Comparison of ENCODE assay signal across 8 cellular contexts in genomic region chr5:112860571-112860928, GRCh38. TPM values are rescaled to one million over a fixed set of nuclear protein-coding genes. Genes with fewer than 3 reads are reported as not detected.
A peak's percentile ranks its signal among the peaks of the same experiment; 100 is the strongest.
DNase-seq lines count a peak whose midpoint lies in the region; ATAC-seq and TF ChIP-seq lines count a peak whose summit lies in the region.
"Not testable (repeated sequence)": the region's sequence is repeated elsewhere in the genome, so short reads cannot be mapped to it uniquely, and the experiment has no call there.

No MANE protein-coding gene starts in this region.

- H3K9me3 ChIP-seq in DOHH2 (ENCODE audit: control insufficient read depth, insufficient read depth, low read length); NT2/D1 (ENCODE audit: insufficient read depth, low read length); upper lobe of right lung: not testable (repeated sequence)

- not testable (repeated sequence) for H3K9me2 ChIP-seq in DOHH2 (replicated peaks; ENCODE audit: control insufficient read depth, low read length)

- not testable (repeated sequence) for H3K9me3 Mint-ChIP-seq in activated CD8-positive, alpha-beta memory T cell treated with anti-CD3 and anti-CD28 coated beads, Interleukin-2, amount 10 ng/mL, durations not matched to agents 7 days and 5 days (ENCODE audit: low read depth)

- peak overlapping the region; percentile 93 for H3K56ac ChIP-seq in mesendoderm (ENCODE audit: low read length)

- peaks cover 41% of the 10 kb centered on the region for H3K4me1 Mint-ChIP-seq in activated CD8-positive, alpha-beta memory T cell treated with anti-CD3 and anti-CD28 coated beads, Interleukin-2, amount 10 ng/mL, durations not matched to agents 7 days and 5 days

- H4K20me1 ChIP-seq in DOHH2 (ENCODE audit: control insufficient read depth, insufficient read depth, low read depth, low read length): not testable (repeated sequence)

- H3K23ac ChIP-seq in mesendoderm (ENCODE audit: low read length): not testable (repeated sequence)

- H3K4me3 ChIP-seq in DOHH2 (ENCODE audit: low read length) (peak overlapping the region; percentile 94), NT2/D1 (ENCODE audit: insufficient read length, low read depth) (peak overlapping the region; percentile 96), cardiac fibroblast (replicated peaks in 1 of 2; ENCODE audit: low read depth in 2 of 2, low read length in 2 of 2) (peak overlapping the region; percentile 87 to 88), mesendoderm (ENCODE audit: low read length) (peak overlapping the region; percentile 35), rectal smooth muscle tissue (ENCODE audit: low read length) (peak overlapping the region; percentile 81), upper lobe of right lung (peak overlapping the region; percentile 95)

- peaks cover 24% of the 10 kb centered on the region for H3K36me3 Mint-ChIP-seq in activated CD8-positive, alpha-beta memory T cell treated with anti-CD3 and anti-CD28 coated beads, Interleukin-2, amount 10 ng/mL, durations not matched to agents 7 days and 5 days

- CTCF ChIA-PET in activated CD8-positive, alpha-beta memory T cell treated with anti-CD3 and anti-CD28 coated beads, Interleukin-2, amount 10 ng/mL, durations not matched to agents 7 days and 5 days (lab: Charles Lee): interaction anchor here (1.0 to 3.1 kb wide), 6 partner anchors 8 to 113 kb away, joined by 3 to 20 read pairs (median 4); partner anchors contain the start of gene REEP5

- no CpG with 5 or more reads among the region's 11 CpGs for WGBS in mesendoderm (ENCODE audit: extremely low coverage, insufficient coverage, low lambda C conversion rate)

- H3K27ac ChIP-seq in DOHH2 (ENCODE audit: low read depth, low read length): peak overlapping the region; percentile 44
- peak overlapping the region; percentile 46 for H3K27ac ChIP-seq in foreskin keratinocyte
- not testable (repeated sequence) for H3K27ac ChIP-seq in mesendoderm (ENCODE audit: low read depth, low read length)
- peak overlapping the region; percentile 61 for H3K27ac ChIP-seq in rectal smooth muscle tissue (ENCODE audit: low read depth, low read length)
- peak overlapping the region; percentile 82 for H3K27ac ChIP-seq in upper lobe of right lung

- not testable (repeated sequence) for DNase-seq in NT2/D1 (ENCODE audit: low read depth, low spot score); activated CD8-positive, alpha-beta memory T cell treated with anti-CD3 and anti-CD28 coated beads, Interleukin-2, amount 10 ng/mL, durations not matched to agents 7 days and 5 days; cardiac fibroblast (ENCODE audit: low read depth in 2 of 2); foreskin keratinocyte; mesendoderm; upper lobe of right lung

- peak overlapping the region; percentile 89 for H3K27ac Mint-ChIP-seq in activated CD8-positive, alpha-beta memory T cell treated with anti-CD3 and anti-CD28 coated beads, Interleukin-2, amount 10 ng/mL, durations not matched to agents 7 days and 5 days

- H3K4me2 ChIP-seq in DOHH2 (ENCODE audit: low read length) (peak overlapping the region; percentile 96), mesendoderm (ENCODE audit: low read length) (peak overlapping the region; percentile 88)

- H3K4me1 ChIP-seq in DOHH2 (ENCODE audit: control insufficient read depth, low read length) (peaks cover 26% of the 10 kb centered on the region), upper lobe of right lung (peaks cover 24% of the 10 kb centered on the region)
- not testable (repeated sequence) for H3K4me1 ChIP-seq in NT2/D1 (ENCODE audit: insufficient read depth, insufficient read length); foreskin keratinocyte; mesendoderm (ENCODE audit: control insufficient read depth, low read depth, low read length); rectal smooth muscle tissue (ENCODE audit: control insufficient read depth, insufficient read depth, low read length)

- not testable (repeated sequence) for ATAC-seq in activated CD8-positive, alpha-beta memory T cell treated with anti-CD3 and anti-CD28 coated beads, Interleukin-2, amount 10 ng/mL, durations not matched to agents 7 days and 5 days; foreskin keratinocyte; upper lobe of right lung

- H3K79me2 ChIP-seq in DOHH2 (ENCODE audit: control insufficient read depth, low read length) (peaks cover 47% of the 10 kb centered on the region), mesendoderm (ENCODE audit: control insufficient read depth, insufficient read depth, low read length) (peaks cover 25% of the 10 kb centered on the region)

- H3K79me1 ChIP-seq in mesendoderm (ENCODE audit: low read length): not testable (repeated sequence)

- not testable (repeated sequence) for TF ChIP-seq CTCF in DOHH2 (IDR thresholded peaks at IDR 0.05; ENCODE audit: low read depth, low read length, poor library complexity, severe bottlenecking); cardiac fibroblast (IDR thresholded peaks at IDR 0.05; ENCODE audit: low read depth, low read length); foreskin keratinocyte (conservative IDR thresholded peaks at IDR 0.05); upper lobe of right lung (IDR thresholded peaks at IDR 0.05)

- not testable (repeated sequence) for H2BK15ac ChIP-seq in mesendoderm (replicated peaks; ENCODE audit: low read depth)

- H3K36me3 ChIP-seq in DOHH2 (ENCODE audit: control insufficient read depth, low read length): peaks cover 40% of the 10 kb centered on the region
- peaks cover 33% of the 10 kb centered on the region for H3K36me3 ChIP-seq in NT2/D1 (ENCODE audit: insufficient read depth, insufficient read length, low read length)
- not testable (repeated sequence) for H3K36me3 ChIP-seq in mesendoderm (ENCODE audit: control insufficient read depth, insufficient read depth, low read length); rectal smooth muscle tissue (ENCODE audit: control insufficient read depth, insufficient read depth, low read length)
- peaks cover 26% of the 10 kb centered on the region for H3K36me3 ChIP-seq in upper lobe of right lung

- H3K18ac ChIP-seq in mesendoderm (ENCODE audit: low read length): not testable (repeated sequence)

- not testable (repeated sequence) for H3F3A ChIP-seq in DOHH2 (ENCODE audit: control insufficient read depth, insufficient read depth)

- H4K8ac ChIP-seq in mesendoderm (ENCODE audit: low read depth, low read length): peak overlapping the region; percentile 96

- intact Hi-C loops in upper lobe of right lung (cut with DNase I): not testable (repeated sequence)

- peak overlapping the region; percentile 98 for H4K5ac ChIP-seq in mesendoderm (ENCODE audit: low read length)

- H3K27me3 ChIP-seq in DOHH2 (ENCODE audit: control insufficient read depth, low read length); NT2/D1 (ENCODE audit: insufficient read depth, insufficient read length); foreskin keratinocyte; mesendoderm (ENCODE audit: insufficient read depth, low read length, poor library complexity); rectal smooth muscle tissue (ENCODE audit: control insufficient read depth, insufficient read depth, low read length); upper lobe of right lung: not testable (repeated sequence)

- H3K4ac ChIP-seq in mesendoderm (ENCODE audit: low read depth, low read length): peak overlapping the region; percentile 71

- not testable (repeated sequence) for H2BK120ac ChIP-seq in mesendoderm (ENCODE audit: low read depth, low read length)

- peak overlapping the region; percentile 84 for H2BK5ac ChIP-seq in mesendoderm (ENCODE audit: low read length)

- H3K27me3 Mint-ChIP-seq in activated CD8-positive, alpha-beta memory T cell treated with anti-CD3 and anti-CD28 coated beads, Interleukin-2, amount 10 ng/mL, durations not matched to agents 7 days and 5 days: peaks cover 19% of the 10 kb centered on the region

- H3K9ac ChIP-seq in NT2/D1 (ENCODE audit: insufficient read length, low read depth) (peak overlapping the region; percentile 95), mesendoderm (ENCODE audit: low read length) (peak overlapping the region; percentile 92), rectal smooth muscle tissue (ENCODE audit: low read length) (peak overlapping the region; percentile 6)

- peak overlapping the region; percentile 97 for H3K4me3 Mint-ChIP-seq in activated CD8-positive, alpha-beta memory T cell treated with anti-CD3 and anti-CD28 coated beads, Interleukin-2, amount 10 ng/mL, durations not matched to agents 7 days and 5 days

- not testable (repeated sequence) for H2AK5ac ChIP-seq in mesendoderm (ENCODE audit: low read length)

RNA-seq across cellular contexts. Expression of gene SRP19, which starts 0.5 kb away (rescaled TPM):
- 10 to 100 TPM; 50.1 to 55.9 TPM for total RNA-seq in activated CD8-positive, alpha-beta memory T cell treated with anti-CD3 and anti-CD28 coated beads, Interleukin-2, amount 10 ng/mL, durations not matched to agents 7 days and 5 days
- total RNA-seq in foreskin keratinocyte (93.1 and 95.7 TPM in 2 replicates), upper lobe of right lung (22.8 TPM)
- 105 and 113 TPM in 2 replicates for polyA plus RNA-seq in foreskin keratinocyte
- polyA plus RNA-seq in mesendoderm (2013, experiment 1 of 2): 152 TPM
- polyA plus RNA-seq in mesendoderm (2013, experiment 2 of 2): 155 TPM

Comparison
In these comparisons a context has a peak if more than half of its experiments do, and no peak if none do; other contexts are left out.
1. H3K4me3 ChIP-seq: peak in every context shown above with its lines; median percentile 96 in NT2/D1; 95 in upper lobe of right lung; 94 in DOHH2; 88 in cardiac fibroblast; 81 in rectal smooth muscle tissue; 35 in mesendoderm.
2. H3K9ac ChIP-seq: peak in every context shown above with its lines; median percentile 95 in NT2/D1; 92 in mesendoderm; 6 in rectal smooth muscle tissue.